Comparison of ENCODE assay signal across 8 cellular contexts in the genomic region with DNA sequence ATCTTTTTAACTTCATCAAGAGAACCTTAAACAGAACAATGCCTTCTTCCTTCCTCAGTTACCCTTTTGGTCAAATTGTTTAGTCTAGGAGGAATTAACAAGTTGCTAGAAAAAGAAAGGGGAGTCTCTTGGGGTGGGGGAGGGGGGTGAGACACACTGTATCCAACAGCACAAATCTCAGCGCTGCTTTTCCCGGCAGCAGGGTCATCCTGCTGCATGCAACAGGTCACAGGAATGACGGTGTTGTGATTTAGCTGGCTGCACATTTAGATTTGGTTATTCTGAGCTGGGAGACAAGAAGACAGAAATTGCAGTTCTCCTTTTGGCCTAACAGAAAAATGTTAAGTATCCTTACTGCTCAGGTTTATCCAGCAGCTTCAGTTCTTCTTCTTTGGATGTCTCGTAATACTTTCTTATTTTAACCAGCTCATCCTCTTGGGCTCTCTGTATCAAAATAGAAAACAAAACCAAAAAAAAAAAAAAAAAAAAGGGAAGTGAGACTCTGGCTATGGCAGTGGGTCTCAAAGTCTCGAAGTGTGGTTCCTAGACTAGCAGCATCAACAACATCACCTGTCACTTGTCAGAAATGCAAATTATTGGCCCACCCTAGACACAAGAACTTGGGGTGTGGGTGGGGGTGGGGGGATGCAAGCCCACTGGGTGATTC.
DNase-seq lines count a peak whose midpoint lies in the region; ATAC-seq and TF ChIP-seq lines count a peak whose summit lies in the region.

No MANE protein-coding gene starts in this region.

- peaks cover 3% of the 10 kb centered on the region for H3K36me3 ChIP-seq in brain microvascular endothelial cell (replicated peaks)

- DNase-seq in brain microvascular endothelial cell: peak; percentile 78
- DNase-seq in smooth muscle cell of the brain vasculature (ENCODE audit: low read depth, low spot score): peak; percentile 52
- no peak for DNase-seq in NCI-H524 (lab: John Stamatoyannopoulos, UW)
- no peak for DNase-seq in activated CD8-positive, alpha-beta memory T cell treated with anti-CD3 and anti-CD28 coated beads, Interleukin-2, amount 50 U/mL, for 48 hours
- DNase-seq in activated CD8-positive, alpha-beta memory T cell treated with anti-CD3 and anti-CD28 coated beads, Interleukin-2, amount 50 U/mL, for 4 hours: no peak
- DNase-seq in D341Med (ENCODE audit: low spot score): no peak

- peak; percentile 88 for ATAC-seq in GM19395 (IDR thresholded peaks at IDR 0.05; ENCODE audit: unreplicated experiment)
- ATAC-seq in HG03097 (IDR thresholded peaks at IDR 0.05; ENCODE audit: low FRiP score, unreplicated experiment): peak; percentile 66

- peak overlapping the region; percentile 75 for H3K27ac ChIP-seq in brain microvascular endothelial cell

- H3K27me3 ChIP-seq in brain microvascular endothelial cell (replicated peaks): no peaks in the 10 kb centered on the region

- H3K4me3 ChIP-seq in brain microvascular endothelial cell (ENCODE audit: low read depth, low read length): no peak overlapping the region

- no peak for TF ChIP-seq CTCF in brain microvascular endothelial cell (IDR thresholded peaks at IDR 0.05; ENCODE audit: low read depth, low read length, missing control alignments)

- in situ Hi-C loops in brain microvascular endothelial cell (cut with HindIII; ENCODE audit: low pct_ligation_motif_present, low sequenced_read_pairs): no loop called here

Comparison
In these comparisons a context has a peak if more than half of its experiments do, and no peak if none do; other contexts are left out.
1. DNase-seq: peak in brain microvascular endothelial cell (single experiment) and smooth muscle cell of the brain vasculature (single experiment); none in NCI-H524 (0 of 2), activated CD8-positive, alpha-beta memory T cell treated with anti-CD3 and anti-CD28 coated beads, Interleukin-2, amount 50 U/mL, for 48 hours (single experiment), activated CD8-positive, alpha-beta memory T cell treated with anti-CD3 and anti-CD28 coated beads, Interleukin-2, amount 50 U/mL, for 4 hours (single experiment) and D341Med (single experiment).